In genomic region chr12:56127888-56128668, GRCh38 we compare ENCODE assay signal across 8 cellular contexts. TPM values are rescaled to one million over a fixed set of nuclear protein-coding genes. Genes with fewer than 3 reads are reported as not detected.
DNase-seq lines count a peak whose midpoint lies in the region; ATAC-seq, FAIRE-seq and TF ChIP-seq lines count a peak whose summit lies in the region.

TSS of gene ESYT1 (plus strand) at chr12:56128267. CDS start at chr12:56128320, 53 bp downstream.

- no peaks in the 10 kb centered on the region for H3K9me3 ChIP-seq in right atrium auricular region
- no peaks in the 10 kb centered on the region for H3K9me3 ChIP-seq in psoas muscle

- H3K4me3 ChIP-seq in right atrium auricular region (peak within 1 kb of the TSS; percentile 67 to 77), psoas muscle (peak within 1 kb of the TSS; percentile 86)

- WGBS in psoas muscle, 3 donors, result 0 to 1% (median 0%) methylated on average over 45 to 49 of the region's 49 CpGs

- ATAC-seq in GM18499 (IDR thresholded peaks at IDR 0.05; ENCODE audit: insufficient read depth, unreplicated experiment) (peak; percentile 81), HG02943 (IDR thresholded peaks at IDR 0.05; ENCODE audit: low read depth, unreplicated experiment) (peak; percentile 84), psoas muscle (peak; percentile 90 to 93 (median 91))

- H3K27me3 ChIP-seq in right atrium auricular region (no peaks in the 10 kb centered on the region), psoas muscle (ENCODE audit: insufficient read depth in 3 of 3, low read length in 2 of 3) (no peaks in the 10 kb centered on the region)

- H3K36me3 ChIP-seq in right atrium auricular region, result peaks cover 19% of the 10 kb centered on the region
- peaks cover 0 to 28% of the 10 kb centered on the region in 2 donors for H3K36me3 ChIP-seq in psoas muscle (ENCODE audit: insufficient read depth in 1 of 2, low read depth in 1 of 2)

- DNase-seq in NCI-H187 treated with DMSO at 0.1 percent for 48 hours (lab: John Stamatoyannopoulos, UW) (peak; percentile 99), anterior cingulate cortex (lab: John Stamatoyannopoulos, UW) (peak; percentile 68 to 99 (median 95)), right atrium auricular region (ENCODE audit: low spot score) (peak; percentile 100), psoas muscle (peak; percentile 98 to 99), urothelium cell line (ENCODE audit: low spot score) (peak; percentile 98)

- peak; percentile 30 for FAIRE-seq in urothelium cell line (lab: Jason Lieb, UNC)

- no peak for TF ChIP-seq CTCF in right atrium auricular region (IDR thresholded peaks at IDR 0.05)
- no peak for TF ChIP-seq CTCF in psoas muscle (IDR thresholded peaks at IDR 0.05)

- H3K27ac ChIP-seq in right atrium auricular region, result peak within 1 kb of the TSS; percentile 90
- H3K27ac ChIP-seq in psoas muscle, result peak within 1 kb of the TSS; percentile 95

- peaks cover 0 to 40% of the 10 kb centered on the region in 2 donors for H3K4me1 ChIP-seq in right atrium auricular region
- H3K4me1 ChIP-seq in psoas muscle, result peaks cover 23% of the 10 kb centered on the region

- intact Hi-C loops in T-helper 2 cell treated with Interferon-gamma antibody and Interleukin-4, amounts not matched to agents 100 ng/mL and 5 ng/mL, for 36 hours (cut with micrococcal nuclease), result loop anchor here (1.0 to 5.0 kb wide), 6 partner anchors 24 to 509 kb away; partner anchors contain the start of genes COQ10A, CS, MYL6B and TIMELESS
- intact Hi-C loops in psoas muscle (cut with DNase I), result loop anchor here (5.0 to 10.0 kb wide), 3 partner anchors 129 to 339 kb away; partner anchors contain the start of genes SPRYD4 (in 2 of the 2) and ANKRD52 (in 1 of the 2)

RNA-seq across cellular contexts. Expression of gene ESYT1, which starts in this region (rescaled TPM):
- total RNA-seq in T-helper 2 cell treated with Interferon-gamma antibody and Interleukin-4, amounts not matched to agents 100 ng/mL and 5 ng/mL, for 36 hours, result 362 TPM in 2 replicates
- 10 to 100 TPM; 25.4 to 74.0 TPM for total RNA-seq in right atrium auricular region
- total RNA-seq in psoas muscle, result 10 to 100 TPM; 36.7 to 57.4 (median 44.4) TPM
- 10 to 100 TPM; 20.2 to 40.6 (median 21.0) TPM for polyA plus RNA-seq in psoas muscle

Comparison
In these comparisons a context has a peak if more than half of its experiments do, and no peak if none do; other contexts are left out.
1. Peak in every context shown above with its lines: DNase-seq, ATAC-seq, H3K4me3 ChIP-seq and H3K27ac ChIP-seq.